24 cellular contexts compared by ENCODE assay signal in the genomic region with DNA sequence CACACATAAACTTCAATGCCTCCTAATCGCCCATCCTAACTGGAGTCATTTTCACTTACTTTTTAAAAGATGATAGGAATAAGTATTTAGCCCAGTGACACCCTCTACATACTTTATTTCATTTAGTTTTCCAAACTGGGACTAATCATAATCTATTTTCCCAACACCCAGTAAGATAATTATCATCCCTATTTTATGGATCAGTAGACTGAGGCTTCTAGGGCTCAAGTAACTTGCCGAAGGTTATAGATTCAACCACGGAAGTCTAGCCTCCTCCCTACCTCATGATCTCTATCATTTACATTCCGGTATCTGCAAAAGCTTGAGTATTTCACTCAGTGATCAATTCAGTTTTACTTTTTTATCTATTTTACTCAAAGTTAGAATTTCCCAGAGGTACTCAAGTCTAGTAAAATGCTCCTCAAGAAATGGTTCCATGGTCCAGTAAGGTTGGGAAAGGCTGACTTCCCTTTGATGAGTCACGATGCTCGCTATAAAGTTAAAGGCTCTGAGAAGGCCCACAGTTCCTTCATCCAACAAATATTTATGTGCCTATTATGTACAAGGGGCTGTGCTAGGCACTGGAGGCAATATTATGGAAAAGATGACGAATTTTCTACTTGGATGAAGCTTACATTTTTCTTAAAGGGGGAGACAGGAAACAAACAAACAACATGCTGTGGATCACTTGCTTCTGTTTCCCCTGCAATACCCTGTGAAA.
"Had no signal": no experiment of that assay in that cellular context is flagged by ENCODE, and none has a peak within 500 bp of the region (broad histone marks: within the 10 kb centered on the region; RNA-seq: fewer than 3 reads in every experiment).

No MANE protein-coding gene starts in this region.

- H3K4me1 ChIP-seq: breast epithelium, gastrocnemius medialis, spleen had no signal

- H3K27ac ChIP-seq: breast epithelium, gastrocnemius medialis, spleen, testis had no signal

- H3K9me3 ChIP-seq: breast epithelium, gastrocnemius medialis, testis had no signal

- H3K36me3 Mint-ChIP-seq: activated naive CD8-positive, alpha-beta T cell treated with anti-CD3 and anti-CD28 coated beads, Interleukin-2, amount 10 ng/mL, durations not matched to agents 7 days and 5 days; naive thymus-derived CD4-positive, alpha-beta T cell; type B pancreatic cell had no signal

- H3K27me3 ChIP-seq: breast epithelium, dorsolateral prefrontal cortex, gastrocnemius medialis, spleen, testis had no signal

- H3K36me3 ChIP-seq: breast epithelium, gastrocnemius medialis, spleen had no signal

- H3K4me1 Mint-ChIP-seq: activated B cell treated with CpG ODN at 0.5 μM for 24 hours; activated CD4-positive, alpha-beta T cell treated with anti-CD3 and anti-CD28 coated beads for 36 hours; activated naive CD8-positive, alpha-beta T cell treated with anti-CD3 and anti-CD28 coated beads, Interleukin-2, amount 10 ng/mL, durations not matched to agents 7 days and 5 days; central memory CD8-positive, alpha-beta T cell; naive thymus-derived CD4-positive, alpha-beta T cell had no signal

- H3K27me3 Mint-ChIP-seq: activated B cell treated with CpG ODN at 0.5 μM for 24 hours; activated CD4-positive, alpha-beta T cell treated with anti-CD3 and anti-CD28 coated beads for 36 hours; activated naive CD8-positive, alpha-beta T cell treated with anti-CD3 and anti-CD28 coated beads, Interleukin-2, amount 10 ng/mL, durations not matched to agents 7 days and 5 days; central memory CD8-positive, alpha-beta T cell; effector memory CD8-positive, alpha-beta T cell had no signal

- H3K4me3 Mint-ChIP-seq: activated B cell treated with CpG ODN at 0.5 μM for 24 hours; activated CD4-positive, alpha-beta T cell treated with anti-CD3 and anti-CD28 coated beads for 36 hours; activated naive CD4-positive, alpha-beta T cell treated with anti-CD3 and anti-CD28 coated beads for 36 hours; activated naive CD8-positive, alpha-beta T cell treated with anti-CD3 and anti-CD28 coated beads, Interleukin-2, amount 10 ng/mL, durations not matched to agents 7 days and 5 days; central memory CD8-positive, alpha-beta T cell; effector memory CD8-positive, alpha-beta T cell; naive thymus-derived CD4-positive, alpha-beta T cell; neural crest cell; type B pancreatic cell had no signal

- DNase-seq: activated B cell treated with CpG ODN at 0.5 μM for 24 hours; activated CD4-positive, alpha-beta T cell treated with anti-CD3 and anti-CD28 coated beads for 36 hours; activated CD4-positive, alpha-beta T cell treated with anti-CD3 and anti-CD28 coated beads, Interleukin-2, amount 50 U/mL, for 48 hours; activated CD8-positive, alpha-beta memory T cell treated with anti-CD3 and anti-CD28 coated beads, Interleukin-2, amount 50 U/mL, for 48 hours; activated naive CD4-positive, alpha-beta T cell treated with anti-CD3 and anti-CD28 coated beads for 36 hours; activated naive CD8-positive, alpha-beta T cell treated with anti-CD3 and anti-CD28 coated beads, Interleukin-2, amount 10 ng/mL, durations not matched to agents 7 days and 5 days; activated T-cell treated with anti-CD3 and anti-CD28 coated beads, Interleukin-2, amount 50 U/mL, for 48 hours; amniotic stem cell; dorsolateral prefrontal cortex; effector memory CD8-positive, alpha-beta T cell; gastrocnemius medialis; left cardiac atrium; naive thymus-derived CD4-positive, alpha-beta T cell; posterior cingulate gyrus; spleen; stimulated activated CD4-positive, alpha-beta T cell treated with anti-CD3 and anti-CD28 coated beads, Interleukin-4, amount 100 ng/mL, for 1 hour; stimulated activated naive CD4-positive, alpha-beta T cell; T-helper 1 cell; testis had no signal

- H3K4me3 ChIP-seq: breast epithelium, dorsolateral prefrontal cortex, gastrocnemius medialis, spleen, testis had no signal

- H3K9me3 Mint-ChIP-seq: activated B cell treated with CpG ODN at 0.5 μM for 24 hours had no signal

- ATAC-seq: activated CD4-positive, alpha-beta T cell treated with anti-CD3 and anti-CD28 coated beads for 36 hours; effector memory CD8-positive, alpha-beta T cell; esophagus mucosa; gastrocnemius medialis; left cardiac atrium; naive thymus-derived CD4-positive, alpha-beta T cell had no signal

- H3K27ac Mint-ChIP-seq: activated B cell treated with CpG ODN at 0.5 μM for 24 hours; activated CD4-positive, alpha-beta T cell treated with anti-CD3 and anti-CD28 coated beads for 36 hours; activated naive CD4-positive, alpha-beta T cell treated with anti-CD3 and anti-CD28 coated beads for 36 hours; activated naive CD8-positive, alpha-beta T cell treated with anti-CD3 and anti-CD28 coated beads, Interleukin-2, amount 10 ng/mL, durations not matched to agents 7 days and 5 days; effector memory CD8-positive, alpha-beta T cell; naive thymus-derived CD4-positive, alpha-beta T cell; type B pancreatic cell had no signal
